8 cellular contexts compared by ENCODE assay signal in the genomic region with DNA sequence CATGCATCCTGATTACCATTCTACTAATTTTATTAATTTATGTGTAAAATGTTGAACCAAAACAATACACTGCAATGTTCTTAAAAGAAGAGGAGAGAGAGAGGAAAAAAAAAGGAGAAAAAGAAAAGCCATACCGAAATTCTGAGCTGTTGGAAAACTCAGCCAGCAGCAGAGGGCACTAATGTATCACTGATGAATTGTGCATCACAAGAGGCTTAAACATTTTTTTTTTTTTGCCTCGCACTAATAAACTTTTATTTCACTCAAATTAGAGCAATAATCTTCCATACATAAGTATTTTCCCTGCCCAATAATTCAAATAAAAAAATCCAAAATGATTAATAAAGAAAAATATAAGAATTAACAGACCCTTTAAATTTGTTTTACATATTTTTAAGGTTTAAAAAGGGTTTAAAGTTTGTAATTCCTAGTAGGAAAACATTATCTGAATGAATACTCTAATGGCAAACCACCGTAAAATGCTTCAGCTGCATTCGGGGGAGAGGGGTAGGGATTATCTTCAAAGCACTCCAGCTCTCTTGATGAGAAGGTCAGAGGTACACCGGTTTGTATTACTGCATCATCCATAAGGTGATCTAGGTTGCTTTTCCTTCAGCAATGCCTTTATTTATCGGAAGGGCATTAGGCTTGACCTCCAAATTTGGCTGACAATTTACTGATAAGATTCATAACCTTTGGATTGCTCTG. TPM values are rescaled to one million over a fixed set of nuclear protein-coding genes. Genes with fewer than 3 reads are reported as not detected.
DNase-seq lines count a peak whose midpoint lies in the region; ATAC-seq and TF ChIP-seq lines count a peak whose summit lies in the region.

No MANE protein-coding gene starts in this region.

- intact Hi-C loops in gastrocnemius medialis (cut with DNase I; ENCODE audit: low total_unique reads) = loop anchor here (10.0 kb wide), 1 partner anchor 461 kb away; no protein-coding TSS in a partner anchor

- no peaks in the 10 kb centered on the region for H3K4me1 ChIP-seq in gastrocnemius medialis

- H3K36me3 ChIP-seq in SU-DHL-6 (ENCODE audit: low read length) (no peaks in the 10 kb centered on the region), gastrocnemius medialis (no peaks in the 10 kb centered on the region)

- H3K9me3 ChIP-seq in SU-DHL-6 (ENCODE audit: insufficient read depth, low read length) (no peaks in the 10 kb centered on the region), gastrocnemius medialis (no peaks in the 10 kb centered on the region)

- no peaks in the 10 kb centered on the region for H4K20me1 ChIP-seq in SU-DHL-6 (ENCODE audit: low read depth, low read length)

- no peak for ATAC-seq in gastrocnemius medialis
- ATAC-seq in HG03175 (IDR thresholded peaks at IDR 0.05; ENCODE audit: unreplicated experiment) = no peak
- no peak for ATAC-seq in HG03354 (IDR thresholded peaks at IDR 0.05; ENCODE audit: poor library complexity, severe bottlenecking, unreplicated experiment)

- no peak overlapping the region for H3K9ac ChIP-seq in SU-DHL-6 (ENCODE audit: low read length)

- no peaks in the 10 kb centered on the region for H3K79me2 ChIP-seq in SU-DHL-6 (ENCODE audit: insufficient read depth, low read length)

- H3K4me3 ChIP-seq in SU-DHL-6 (ENCODE audit: insufficient read depth, low read length, poor library complexity, severe bottlenecking) (no peak overlapping the region), gastrocnemius medialis (no peak overlapping the region)

- no peaks in the 10 kb centered on the region for H3K9me2 ChIP-seq in SU-DHL-6 (replicated peaks; ENCODE audit: insufficient read depth, low read length)

- H3F3A ChIP-seq in SU-DHL-6 (ENCODE audit: insufficient read depth) = no peaks in the 10 kb centered on the region

- no peak for TF ChIP-seq POLR2A in gastrocnemius medialis (IDR thresholded peaks at IDR 0.05)

- no peak overlapping the region for H3K4me2 ChIP-seq in SU-DHL-6 (ENCODE audit: low read depth, low read length, poor library complexity, severe bottlenecking)

- H3K27me3 ChIP-seq in SU-DHL-6 (ENCODE audit: low read length) (no peaks in the 10 kb centered on the region), gastrocnemius medialis (no peaks in the 10 kb centered on the region)

- peak; percentile 37 for DNase-seq in activated CD4-positive, alpha-beta T cell treated with anti-CD3 and anti-CD28 coated beads for 48 hours
- DNase-seq in activated CD4-positive, alpha-beta T cell treated with anti-CD3 and anti-CD28 coated beads for 1 hour = no peak
- DNase-seq in foreskin melanocyte (peak; percentile 40), gastrocnemius medialis (no peak)

- no peak overlapping the region for H2AFZ ChIP-seq in SU-DHL-6 (ENCODE audit: low read depth, low read length, severe bottlenecking)

- peak; percentile 80 for TF ChIP-seq CTCF in LNCAP (IDR thresholded peaks at IDR 0.05)
- peak; percentile 18 for TF ChIP-seq CTCF in SU-DHL-6 (IDR thresholded peaks at IDR 0.05; ENCODE audit: insufficient read depth, low read length, poor library complexity, severe bottlenecking)
- peak in 4 of 5 experiments; percentile 38 to 62 (median 48) for TF ChIP-seq CTCF in gastrocnemius medialis (IDR thresholded peaks at IDR 0.05 in 4 of 5, conservative IDR thresholded peaks at IDR 0.05 in 1 of 5)

- in situ Hi-C loops in gastrocnemius medialis (cut with MboI; ENCODE audit: low sequenced_read_pairs in 4 of 4) = loop anchor here (25.0 kb wide), 2 partner anchors 354 to 1179 kb away; no protein-coding TSS in a partner anchor

- no peak overlapping the region for H3K27ac ChIP-seq in SU-DHL-6 (ENCODE audit: low read depth, low read length)
- H3K27ac ChIP-seq in gastrocnemius medialis = no peak overlapping the region

RNA-seq across cellular contexts. Expression of a gene that starts 41.9 kb away (rescaled TPM):
- total RNA-seq in gastrocnemius medialis = 10 to 100 TPM in 2 of 4 donors, 1 to 10 TPM in 2; 7.1 to 26.4 (median 10.7) TPM

Comparison
In these comparisons a context has a peak if more than half of its experiments do, and no peak if none do; other contexts are left out.
1. DNase-seq: peak in activated CD4-positive, alpha-beta T cell treated with anti-CD3 and anti-CD28 coated beads for 48 hours (single experiment) and foreskin melanocyte (single experiment); none in activated CD4-positive, alpha-beta T cell treated with anti-CD3 and anti-CD28 coated beads for 1 hour (single experiment) and gastrocnemius medialis (0 of 2).
2. CTCF ChIP-seq: peak in every context shown above with its lines; median percentile 80 in LNCAP; 48 in gastrocnemius medialis; 18 in SU-DHL-6.